In the genomic region with DNA sequence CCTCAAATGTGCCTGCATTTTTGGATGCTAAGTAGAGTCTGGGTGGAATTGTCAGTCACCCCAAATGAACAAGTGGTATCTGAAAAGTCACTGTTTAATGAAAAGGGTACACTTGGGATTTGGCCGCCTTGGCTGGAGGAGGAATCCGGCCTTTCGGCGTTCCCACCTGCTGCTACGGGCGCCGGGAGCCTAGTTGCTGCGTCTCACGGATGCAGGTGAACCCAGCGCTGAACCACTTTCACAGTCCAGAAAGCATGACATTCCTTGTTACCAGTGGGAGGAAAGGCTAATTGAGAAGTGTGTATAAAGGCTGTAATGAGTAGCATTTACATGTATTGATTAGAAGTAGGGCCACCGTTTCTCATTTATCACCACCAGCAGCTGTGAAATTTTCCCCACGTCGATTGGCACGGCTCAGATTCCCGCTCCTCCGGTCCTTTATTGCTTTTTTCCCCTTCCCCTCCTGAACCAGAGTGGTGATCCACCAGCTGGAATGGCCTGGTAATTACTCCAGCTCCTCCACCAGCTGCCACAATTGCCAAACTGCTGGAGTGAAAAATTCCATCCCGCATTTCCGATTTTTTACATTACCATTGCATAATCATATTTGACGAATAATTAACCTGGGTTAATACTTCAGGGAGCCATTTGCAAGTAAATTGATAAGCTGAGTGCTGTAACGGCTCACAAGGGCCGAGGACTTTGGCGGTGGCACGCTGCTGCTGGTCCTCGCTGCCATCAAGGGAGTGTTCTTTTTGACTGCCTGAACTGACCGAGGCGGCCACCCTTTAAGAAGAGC, we compare ENCODE assay signal across 11 cellular contexts.
DNase-seq lines count a peak whose midpoint lies in the region; ATAC-seq and TF ChIP-seq lines count a peak whose summit lies in the region.
"Had no signal": no experiment of that assay in that cellular context is flagged by ENCODE, and none has a peak within 500 bp of the region (broad histone marks: within the 10 kb centered on the region; RNA-seq: fewer than 3 reads in every experiment).

No MANE protein-coding gene starts in this region.

- H3K9me3 ChIP-seq in CD4-positive, alpha-beta memory T cell (ENCODE audit: control insufficient read depth in 1 of 2, low read length in 2 of 2), result no peaks in the 10 kb centered on the region
- no peaks in the 10 kb centered on the region for H3K9me3 ChIP-seq in adrenal gland (replicated peaks in 1 of 3)
- H3K9me3 ChIP-seq in A673 (ENCODE audit: low read depth, low read length, poor library complexity, severe bottlenecking), result no peaks in the 10 kb centered on the region
- H3K9me3 ChIP-seq: gastrocnemius medialis had no signal

- no TSS peak for BruUV-seq in A673 (replicated peaks; lab: Mats Ljungman, UMichigan)

- H3K4me3 Mint-ChIP-seq in CD4-positive, alpha-beta memory T cell, result peak overlapping the region; percentile 57 to 79 (median 62)
- H3K4me3 Mint-ChIP-seq in activated CD4-positive, alpha-beta memory T cell treated with anti-CD3 and anti-CD28 coated beads for 36 hours, result peak overlapping the region; percentile 21

- no peak for TF ChIP-seq POLR2A in adrenal gland (IDR thresholded peaks at IDR 0.05)

- WGBS in adrenal gland, 4 donors, result 67 to 76% (median 70%) methylated on average over 26 of the region's 26 CpGs

- H3K36me3 Mint-ChIP-seq in CD4-positive, alpha-beta memory T cell, result no peaks in the 10 kb centered on the region
- H3K36me3 Mint-ChIP-seq in activated CD4-positive, alpha-beta memory T cell treated with anti-CD3 and anti-CD28 coated beads for 36 hours, result no peaks in the 10 kb centered on the region

- no peaks in the 10 kb centered on the region for H3K27me3 ChIP-seq in CD4-positive, alpha-beta memory T cell (ENCODE audit: insufficient read depth, low read length)
- peaks cover 10% of the 10 kb centered on the region for H3K27me3 ChIP-seq in adrenal gland
- no peaks in the 10 kb centered on the region for H3K27me3 ChIP-seq in A673 (replicated peaks; ENCODE audit: insufficient read depth, low read depth, low read length, poor library complexity)

- H3K4me3 ChIP-seq in CD4-positive, alpha-beta memory T cell (ENCODE audit: low read length in 2 of 2), result no peak overlapping the region
- H3K4me3 ChIP-seq in adrenal gland (no peak overlapping the region), A673 (ENCODE audit: low read depth, low read length, poor library complexity, severe bottlenecking) (no peak overlapping the region)

- ATAC-seq in GM18873 (IDR thresholded peaks at IDR 0.05; ENCODE audit: low FRiP score, unreplicated experiment), result no peak
- no peak for ATAC-seq in HG03280 (IDR thresholded peaks at IDR 0.05; ENCODE audit: unreplicated experiment)
- ATAC-seq: gastrocnemius medialis had no signal

- peak overlapping the region in 1 of 7 donors; percentile 45 for H3K27ac Mint-ChIP-seq in CD4-positive, alpha-beta memory T cell
- no peak overlapping the region for H3K27ac Mint-ChIP-seq in activated CD4-positive, alpha-beta memory T cell treated with anti-CD3 and anti-CD28 coated beads for 36 hours

- DNase-seq in CD4-positive, alpha-beta memory T cell, result no peak
- peak; percentile 88 for DNase-seq in NCI-H1105 treated with DMSO at 0.1 percent for 48 hours (lab: John Stamatoyannopoulos, UW)
- DNase-seq in activated CD4-positive, alpha-beta memory T cell treated with anti-CD3 and anti-CD28 coated beads for 36 hours, result no peak
- peak; percentile 3 for DNase-seq in myocyte (ENCODE audit: low read depth)
- DNase-seq in adrenal gland, result no peak
- no peak for DNase-seq in A673 (ENCODE audit: low spot score)
- DNase-seq: activated CD4-positive, alpha-beta T cell treated with anti-CD3 and anti-CD28 coated beads for 1 hour; gastrocnemius medialis; IMR-90 had no signal

- POLR2A ChIA-PET in CD4-positive, alpha-beta memory T cell (lab: Charles Lee; ENCODE audit: partially characterized antibody), result no interaction called here
- POLR2A ChIA-PET in activated CD4-positive, alpha-beta memory T cell treated with anti-CD3 and anti-CD28 coated beads for 36 hours (lab: Charles Lee), result no interaction called here
- POLR2A ChIA-PET in A673 (lab: Charles Lee; ENCODE audit: low non-redundant PET), result no interaction called here

- H3K27me3 Mint-ChIP-seq in CD4-positive, alpha-beta memory T cell, result peaks cover 3 to 10% of the 10 kb centered on the region in 2 donors
- H3K27me3 Mint-ChIP-seq in activated CD4-positive, alpha-beta memory T cell treated with anti-CD3 and anti-CD28 coated beads for 36 hours, result peaks cover 16% of the 10 kb centered on the region

- intact Hi-C loops in CD4-positive, alpha-beta memory T cell (cut with micrococcal nuclease), result no loop called here
- intact Hi-C loops in activated CD4-positive, alpha-beta memory T cell treated with anti-CD3 and anti-CD28 coated beads for 36 hours (cut with micrococcal nuclease), result no loop called here
- intact Hi-C loops in adrenal gland (cut with DNase I), result no loop called here
- intact Hi-C loops in A673 (cut with micrococcal nuclease; ENCODE audit: unreplicated experiment), result no loop called here

- no peak for TF ChIP-seq CTCF in adrenal gland (IDR thresholded peaks at IDR 0.05)
- no peak for TF ChIP-seq CTCF in A673 (conservative IDR thresholded peaks at IDR 0.05; ENCODE audit: low read depth, low read length)

- H3K36me3 ChIP-seq in CD4-positive, alpha-beta memory T cell (ENCODE audit: insufficient read depth, low read length), result no peaks in the 10 kb centered on the region
- no peaks in the 10 kb centered on the region for H3K36me3 ChIP-seq in adrenal gland (replicated peaks in 1 of 2)
- no peaks in the 10 kb centered on the region for H3K36me3 ChIP-seq in A673 (ENCODE audit: insufficient read depth, low read length, poor library complexity, severe bottlenecking)
- H3K36me3 ChIP-seq: gastrocnemius medialis had no signal

- peaks cover 0 to 3% (median 0%) of the 10 kb centered on the region in 4 donors for H3K4me1 Mint-ChIP-seq in CD4-positive, alpha-beta memory T cell
- H3K4me1 Mint-ChIP-seq in activated CD4-positive, alpha-beta memory T cell treated with anti-CD3 and anti-CD28 coated beads for 36 hours (ENCODE audit: low read depth), result peaks cover 3% of the 10 kb centered on the region

- no peaks in the 10 kb centered on the region for H3K4me1 ChIP-seq in CD4-positive, alpha-beta memory T cell (ENCODE audit: insufficient read depth, low read length)
- H3K4me1 ChIP-seq in adrenal gland (replicated peaks in 1 of 2) (no peaks in the 10 kb centered on the region), A673 (ENCODE audit: insufficient read depth, low read length, poor library complexity, severe bottlenecking) (no peaks in the 10 kb centered on the region)
- H3K4me1 ChIP-seq: gastrocnemius medialis had no signal

- H3K9me3 Mint-ChIP-seq in CD4-positive, alpha-beta memory T cell, result no peaks in the 10 kb centered on the region
- H3K9me3 Mint-ChIP-seq in activated CD4-positive, alpha-beta memory T cell treated with anti-CD3 and anti-CD28 coated beads for 36 hours, result no peaks in the 10 kb centered on the region

- no peak overlapping the region for H3K27ac ChIP-seq in CD4-positive, alpha-beta memory T cell (ENCODE audit: low read depth, low read length)
- H3K27ac ChIP-seq in adrenal gland (no peak overlapping the region), A673 (ENCODE audit: low read depth, low read length, poor library complexity, severe bottlenecking) (no peak overlapping the region)
- H3K27ac ChIP-seq: gastrocnemius medialis had no signal

- CTCF ChIA-PET in CD4-positive, alpha-beta memory T cell (lab: Charles Lee; ENCODE audit: partially characterized antibody), result no interaction called here
- CTCF ChIA-PET in activated CD4-positive, alpha-beta memory T cell treated with anti-CD3 and anti-CD28 coated beads for 36 hours (lab: Charles Lee), result no interaction called here
- CTCF ChIA-PET in A673 (lab: Charles Lee), result no interaction called here

Comparison
In these comparisons a context has a peak if more than half of its experiments do, and no peak if none do; other contexts are left out.
1. DNase-seq: peak in NCI-H1105 treated with DMSO at 0.1 percent for 48 hours (single experiment) and myocyte (single experiment); none in CD4-positive, alpha-beta memory T cell (0 of 5), activated CD4-positive, alpha-beta memory T cell treated with anti-CD3 and anti-CD28 coated beads for 36 hours (single experiment), adrenal gland (0 of 7) and A673 (single experiment).